Comparison of ENCODE assay signal across 7 cellular contexts in the genomic region with DNA sequence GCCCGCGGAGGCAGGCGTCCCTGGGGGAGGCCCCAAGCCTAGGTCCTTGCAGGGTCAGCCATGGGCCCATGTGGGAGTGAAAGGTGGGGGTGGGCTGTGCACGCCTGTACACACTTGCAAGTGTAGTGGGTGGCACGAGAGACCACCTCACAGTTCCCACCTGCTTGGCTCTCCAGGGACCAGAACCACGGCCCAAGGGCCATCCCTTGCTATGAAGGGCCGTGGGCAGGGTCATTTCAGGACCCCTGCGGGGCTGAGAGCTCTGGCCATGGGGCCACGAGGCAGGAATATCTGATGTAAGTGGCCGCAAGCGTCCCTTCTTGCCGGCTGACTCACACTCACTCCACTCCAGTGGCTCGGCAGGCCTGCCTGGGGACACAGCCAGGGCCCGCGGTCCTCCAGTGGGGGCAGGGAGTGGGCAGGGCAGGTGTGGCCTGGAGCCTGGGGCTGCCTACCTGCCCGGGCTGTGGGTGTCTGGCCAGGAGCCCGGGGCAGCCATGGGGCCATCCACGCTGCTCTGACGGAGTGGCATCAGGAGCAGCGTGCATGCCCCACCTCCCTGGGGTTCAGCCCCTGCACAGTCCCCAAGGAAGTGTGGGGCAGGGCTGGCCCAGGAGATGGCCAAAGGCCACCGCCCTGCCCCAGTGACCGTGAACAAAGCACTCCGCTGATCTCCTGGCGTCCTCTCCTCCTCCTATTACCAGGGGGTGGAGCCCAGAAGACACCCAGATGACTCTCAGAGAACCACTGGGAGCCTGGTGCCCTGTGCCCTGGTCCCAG. TPM values are rescaled to one million over a fixed set of nuclear protein-coding genes. Genes with fewer than 3 reads are reported as not detected.
A peak's percentile ranks its signal among the peaks of the same experiment; 100 is the strongest.
DNase-seq lines count a peak whose midpoint lies in the region; ATAC-seq, FAIRE-seq and TF ChIP-seq lines count a peak whose summit lies in the region.

No MANE protein-coding gene starts in this region.

- H4K20me1 ChIP-seq in H9 (ENCODE audit: control insufficient read depth, insufficient read depth, insufficient read length) (no peaks in the 10 kb centered on the region), OCI-LY7 (ENCODE audit: insufficient read depth, low read length) (no peaks in the 10 kb centered on the region)

- H3K27me3 ChIP-seq in H9 (ENCODE audit: insufficient read depth, low read length) (no peaks in the 10 kb centered on the region), thoracic aorta (replicated peaks; ENCODE audit: insufficient read depth) (no peaks in the 10 kb centered on the region)

- no peak overlapping the region for H3K56ac ChIP-seq in H9 (ENCODE audit: insufficient read length, low read depth, low read length)

- H3K4me2 ChIP-seq in H9 (ENCODE audit: insufficient read depth, insufficient read length, low read length) (no peak overlapping the region), OCI-LY7 (ENCODE audit: low read length) (peak overlapping the region; percentile 96)

- H2AFZ ChIP-seq in H9 (ENCODE audit: low read length) (no peak overlapping the region), OCI-LY7 (ENCODE audit: low read length) (no peak overlapping the region)

- H3K27me3 Mint-ChIP-seq in H9 (ENCODE audit: low read depth) (no peaks in the 10 kb centered on the region), chondrocyte (ENCODE audit: low read depth) (no peaks in the 10 kb centered on the region)

- TF ChIP-seq POLR2A in lower leg skin (IDR thresholded peaks at IDR 0.05), result no peak

- H3K9me3 ChIP-seq in H9 (ENCODE audit: control insufficient read depth, low read depth, low read length), result no peaks in the 10 kb centered on the region
- H3K9me3 ChIP-seq in OCI-LY7 (ENCODE audit: low read length), result no peaks in the 10 kb centered on the region
- H3K9me3 ChIP-seq in thoracic aorta, result no peaks in the 10 kb centered on the region

- H3K27ac Mint-ChIP-seq in H9, result peak overlapping the region; percentile 23 to 85 (median 56); a peak in 6 of 7 replicates
- peak overlapping the region; percentile 99 for H3K27ac Mint-ChIP-seq in chondrocyte (ENCODE audit: unreplicated experiment)

- DNase-seq in H9 (no peak), OCI-LY7 (ENCODE audit: low spot score) (no peak), chondrocyte (ENCODE audit: low spot score) (no peak), lower leg skin (ENCODE audit: low spot score in 2 of 2) (peak; percentile 66 to 94), thoracic aorta (ENCODE audit: low spot score) (no peak), urothelium cell line (ENCODE audit: low spot score) (no peak), NCI-H128 (lab: John Stamatoyannopoulos, UW; ENCODE audit: unreplicated experiment) (no peak)

- CTCF ChIA-PET in OCI-LY7 (lab: Charles Lee; ENCODE audit: unreplicated experiment), result no interaction called here

- no peak overlapping the region for H2BK120ac ChIP-seq in H9 (ENCODE audit: low read depth, low read length, poor library complexity, severe bottlenecking)

- H3K4me3 ChIP-seq in OCI-LY7 (ENCODE audit: low read depth, low read length, poor library complexity, severe bottlenecking), result peak overlapping the region; percentile 80
- H3K4me3 ChIP-seq in lower leg skin (ENCODE audit: low read depth, poor library complexity, severe bottlenecking), result no peak overlapping the region
- H3K4me3 ChIP-seq in thoracic aorta, result peak overlapping the region; percentile 85

- no peak overlapping the region for H3K18ac ChIP-seq in H9 (ENCODE audit: insufficient read length, low read depth, low read length)

- no peaks in the 10 kb centered on the region for H3K79me1 ChIP-seq in H9 (ENCODE audit: insufficient read depth, low read depth, low read length, poor library complexity, severe bottlenecking)

- intact Hi-C loops in OCI-LY7 (cut with micrococcal nuclease; ENCODE audit: unreplicated experiment), result loop anchor here (2.0 kb wide), 1 partner anchor 25 kb away; no protein-coding TSS in a partner anchor
- intact Hi-C loops in lower leg skin (cut with DNase I; ENCODE audit: low total_unique reads), result no loop called here

- ATAC-seq in thoracic aorta (ENCODE audit: insufficient number of reproducible peaks, low FRiP score, low read depth), result peak; percentile 12

- H3K4me3 Mint-ChIP-seq in H9 (peak overlapping the region; percentile 76 to 88; a peak in 4 of 5 replicates), chondrocyte (ENCODE audit: unreplicated experiment) (peak overlapping the region; percentile 74)

- H3K4ac ChIP-seq in H9 (ENCODE audit: low read depth, low read length), result no peak overlapping the region

- WGBS in H9 (ENCODE audit: extremely low coverage, insufficient read length, low lambda C conversion rate), result no CpG with 5 or more reads among the region's 24 CpGs
- WGBS in lower leg skin, 2 donors, result 20 to 23% methylated on average over 8 to 16 of the region's 24 CpGs

- no peak for FAIRE-seq in urothelium cell line (lab: Jason Lieb, UNC)

- no peak overlapping the region for H3T11ph ChIP-seq in H9 (ENCODE audit: low read length)

- H4K5ac ChIP-seq in H9 (ENCODE audit: insufficient read length, low read depth, low read length), result no peak overlapping the region

- H2BK12ac ChIP-seq in H9 (ENCODE audit: insufficient read length, low read depth, low read length), result no peak overlapping the region

- no peak overlapping the region for H3K14ac ChIP-seq in H9 (ENCODE audit: insufficient read depth, low read length)

- no peak overlapping the region for H4K91ac ChIP-seq in H9 (ENCODE audit: insufficient read length, low read depth, low read length)

- no peaks in the 10 kb centered on the region for H3K9me2 ChIP-seq in OCI-LY7 (ENCODE audit: insufficient read depth, low read length)

- peaks cover 10% of the 10 kb centered on the region for H3K23me2 ChIP-seq in H9 (ENCODE audit: insufficient read length, low read depth, low read length, poor library complexity, severe bottlenecking)

- H3K36me3 ChIP-seq in OCI-LY7 (ENCODE audit: insufficient read depth, low read length) (no peaks in the 10 kb centered on the region), thoracic aorta (no peaks in the 10 kb centered on the region)

- no peak overlapping the region for H3K9ac ChIP-seq in H9 (ENCODE audit: extremely low read depth, insufficient read length, low read length)

- H3K36me3 Mint-ChIP-seq in H9 (ENCODE audit: insufficient read depth in 1 of 3, low read depth in 3 of 3), result no peaks in the 10 kb centered on the region
- H3K36me3 Mint-ChIP-seq in chondrocyte (ENCODE audit: low read depth), result no peaks in the 10 kb centered on the region

- H2BK15ac ChIP-seq in H9 (ENCODE audit: low read depth, low read length), result no peak overlapping the region

- no peak overlapping the region for H2BK20ac ChIP-seq in H9 (ENCODE audit: low read depth, low read length, poor library complexity, severe bottlenecking)

- H3K23ac ChIP-seq in H9 (ENCODE audit: insufficient read length, low read depth, low read length), result no peak overlapping the region

- no TSS peak for BruUV-seq in OCI-LY7 (replicated peaks; lab: Mats Ljungman, UMichigan)

- H3K4me1 ChIP-seq in H9 (ENCODE audit: insufficient read depth, low read length) (no peaks in the 10 kb centered on the region), OCI-LY7 (ENCODE audit: insufficient read depth, low read length, poor library complexity, severe bottlenecking) (peaks cover 84% of the 10 kb centered on the region), thoracic aorta (ENCODE audit: control insufficient read depth in 1 of 2, low read depth in 2 of 2) (peaks cover 29 to 46% of the 10 kb centered on the region in 2 donors)

- H3K4me1 Mint-ChIP-seq in H9 (peaks cover 25 to 44% of the 10 kb centered on the region in 2 experiments), chondrocyte (ENCODE audit: low read depth) (peaks cover 43% of the 10 kb centered on the region)

- H3K79me2 ChIP-seq in H9 (ENCODE audit: insufficient read depth, low read length) (no peaks in the 10 kb centered on the region), OCI-LY7 (ENCODE audit: insufficient read depth, low read depth, low read length) (no peaks in the 10 kb centered on the region; the same call in 1 of the 2 replicates)

- no peak for TF ChIP-seq CTCF in H9 (conservative IDR thresholded peaks at IDR 0.05)
- TF ChIP-seq CTCF in OCI-LY7 (conservative IDR thresholded peaks at IDR 0.05; ENCODE audit: low read length), result no peak
- TF ChIP-seq CTCF in chondrocyte (IDR thresholded peaks at IDR 0.05), result no peak
- TF ChIP-seq CTCF in lower leg skin (IDR thresholded peaks at IDR 0.05), result no peak
- no peak for TF ChIP-seq CTCF in thoracic aorta (IDR thresholded peaks at IDR 0.05)

- H4K8ac ChIP-seq in H9 (replicated peaks; ENCODE audit: insufficient read length, low read depth, low read length), result no peak overlapping the region

- H2BK5ac ChIP-seq in H9 (ENCODE audit: insufficient read length, low read length), result no peak overlapping the region

- no peak overlapping the region for H2AK5ac ChIP-seq in H9 (ENCODE audit: insufficient read length, low read length)

- H3K27ac ChIP-seq in H9 (ENCODE audit: insufficient read length, low read depth, low read length), result no peak overlapping the region
- peak overlapping the region; percentile 73 for H3K27ac ChIP-seq in OCI-LY7 (ENCODE audit: low read depth, low read length, poor library complexity, severe bottlenecking)
- H3K27ac ChIP-seq in thoracic aorta, result peak overlapping the region; percentile 95 to 96

- H3K9me3 Mint-ChIP-seq in H9 (no peaks in the 10 kb centered on the region; a peak in 1 of 5 replicates), chondrocyte (ENCODE audit: low read depth) (no peaks in the 10 kb centered on the region)

- POLR2A ChIA-PET in OCI-LY7 (lab: Charles Lee), result interaction anchor here (0.6 kb wide), 1 partner anchor 35 kb away, joined by 7 read pairs; no protein-coding TSS in a partner anchor

RNA-seq across cellular contexts. Expression of a gene that starts 8.6 kb away (rescaled TPM):
- total RNA-seq in H9 (2021) (153 and 154 TPM in 2 replicates), OCI-LY7 (2022) (200 and 225 TPM in 2 replicates), chondrocyte (32.8 to 127 TPM (median 125 TPM) in 3 replicates), lower leg skin (100 to 1,000 TPM; 224 to 367 (median 251) TPM), thoracic aorta (10 to 100 TPM; 69.7 to 96.3 TPM)
- 97.0 and 115 TPM in 2 replicates for total RNA-seq in OCI-LY7 (2014; rRNA removed; shearing (Covaris generic))

RNA-seq across cellular contexts. Expression of a gene that starts 36.5 kb away (rescaled TPM):
- total RNA-seq in H9 (2021) (11.5 and 13.3 TPM in 2 replicates), OCI-LY7 (2022) (87.5 and 111 TPM in 2 replicates), chondrocyte (34.6 to 48.0 TPM (median 45.5 TPM) in 3 replicates), lower leg skin (10 to 100 TPM; 26.4 to 46.0 (median 34.5) TPM), thoracic aorta (10 to 100 TPM; 37.8 to 50.9 TPM)
- 41.7 and 54.6 TPM in 2 replicates for total RNA-seq in OCI-LY7 (2014; rRNA removed; shearing (Covaris generic))

RNA-seq across cellular contexts. Expression of a gene that starts 37.1 kb away (rescaled TPM):
- 2.1 and 3.0 TPM in 2 replicates for total RNA-seq in H9 (2021)
- 11.2 and 12.9 TPM in 2 replicates for total RNA-seq in OCI-LY7 (2014; rRNA removed; shearing (Covaris generic))
- 6.1 and 7.3 TPM in 2 replicates for total RNA-seq in OCI-LY7 (2022)
- total RNA-seq in chondrocyte, result 2.4 to 3.9 TPM (median 3.2 TPM) in 3 replicates
- 1 to 10 TPM in 3 of 4 donors, under 1 TPM in 1; 0.25 to 8.8 (median 4.3) TPM for total RNA-seq in lower leg skin
- 1 to 10 TPM; 3.1 to 6.1 TPM for total RNA-seq in thoracic aorta

RNA-seq across cellular contexts. Expression of a gene that starts 44.1 kb away (rescaled TPM):
- total RNA-seq in H9 (2021) (110 and 113 TPM in 2 replicates), OCI-LY7 (2022) (91.6 and 109 TPM in 2 replicates), chondrocyte (61.0 to 66.2 TPM (median 65.9 TPM) in 3 replicates), lower leg skin (10 to 100 TPM; 85.0 to 99.3 (median 94.9) TPM), thoracic aorta (100 to 1,000 TPM in 1 of 2 donors, 10 to 100 TPM in 1; 43.2 to 107 TPM)
- total RNA-seq in OCI-LY7 (2014; rRNA removed; shearing (Covaris generic)), result 41.9 and 53.9 TPM in 2 replicates

Comparison
In these comparisons a context has a peak if more than half of its experiments do, and no peak if none do; other contexts are left out.
1. DNase-seq: peak in lower leg skin (2 of 2); none in H9 (single experiment), OCI-LY7 (single experiment), chondrocyte (single experiment), thoracic aorta (single experiment), urothelium cell line (single experiment) and NCI-H128 (single experiment).